ENCODE assay signal across 16 cellular contexts in the genomic region with DNA sequence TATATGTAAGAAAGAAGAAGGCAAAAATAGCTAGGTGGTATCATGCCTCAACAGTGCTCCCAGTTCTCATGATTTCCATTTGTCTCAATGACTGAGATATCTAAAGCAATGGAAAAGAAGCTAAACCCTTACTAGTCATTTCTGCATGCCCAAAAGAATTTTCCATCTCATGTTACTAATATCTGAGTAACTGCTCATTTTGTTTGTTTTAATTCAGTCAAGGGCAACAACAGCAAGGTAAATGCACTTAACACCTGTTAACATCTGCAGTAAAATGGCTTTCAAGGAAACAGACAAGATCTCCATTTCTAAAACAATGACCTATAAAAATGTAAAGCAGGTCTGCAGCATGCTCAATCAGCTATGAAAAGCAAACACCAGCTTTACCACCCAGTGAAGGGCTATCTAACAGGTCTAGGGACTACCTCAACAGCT. TPM values are rescaled to one million over a fixed set of nuclear protein-coding genes. Genes with fewer than 3 reads are reported as not detected.
DNase-seq lines count a peak whose midpoint lies in the region; ATAC-seq and TF ChIP-seq lines count a peak whose summit lies in the region.
"Had no signal": no experiment of that assay in that cellular context is flagged by ENCODE, and none has a peak within 500 bp of the region (broad histone marks: within the 10 kb centered on the region; RNA-seq: fewer than 3 reads in every experiment).

No MANE protein-coding gene starts in this region.

- no peaks in the 10 kb centered on the region for H3K9me2 ChIP-seq in OCI-LY7 (ENCODE audit: insufficient read depth, low read length)

- DNase-seq in cardiac muscle cell (ENCODE audit: low read depth in 1 of 2, low spot score in 1 of 2) (no peak), Right ventricle myocardium inferior (ENCODE audit: missing footprints) (no peak), OCI-LY7 (ENCODE audit: low spot score) (peak; percentile 86), erythroblast (lab: John Stamatoyannopoulos, UW) (no peak)
- no peak for DNase-seq in effector memory CD4-positive, alpha-beta T cell
- DNase-seq: activated T-cell treated with anti-CD3 and anti-CD28 coated beads for 4 hours, adrenal gland, kidney glomerular epithelial cell, NCI-H2081 treated with DMSO at 0.1 percent for 48 hours, OCI-M1, testis, WERI-Rb-1 had no signal

- H3K4me2 ChIP-seq in OCI-LY7 (ENCODE audit: low read length) = peak overlapping the region; percentile 66

- peaks cover 29% of the 10 kb centered on the region for H3K36me3 ChIP-seq in cardiac muscle cell
- H3K36me3 ChIP-seq in OCI-LY7 (ENCODE audit: insufficient read depth, low read length) = peaks cover 68% of the 10 kb centered on the region
- peaks cover 77% of the 10 kb centered on the region for H3K36me3 ChIP-seq in neutrophil
- H3K36me3 ChIP-seq in effector memory CD4-positive, alpha-beta T cell (ENCODE audit: control insufficient read depth, insufficient read depth, low read length) = no peaks in the 10 kb centered on the region

- no peak overlapping the region for H2AFZ ChIP-seq in OCI-LY7 (ENCODE audit: low read length)
- H2AFZ ChIP-seq: parathyroid adenoma had no signal

- H3K4me1 ChIP-seq in cardiac muscle cell (ENCODE audit: low read depth) (peaks cover 34% of the 10 kb centered on the region), OCI-LY7 (ENCODE audit: insufficient read depth, low read length, poor library complexity, severe bottlenecking) (peaks cover 55% of the 10 kb centered on the region), neutrophil (ENCODE audit: control insufficient read depth in 1 of 2, insufficient read depth in 1 of 2, low read depth in 1 of 2, low read length in 1 of 2) (peaks cover 0 to 13% of the 10 kb centered on the region in 2 experiments)
- H3K4me1 ChIP-seq in effector memory CD4-positive, alpha-beta T cell (ENCODE audit: control insufficient read depth, insufficient read depth, low read length, poor library complexity, severe bottlenecking) = no peaks in the 10 kb centered on the region

- POLR2A ChIA-PET in OCI-LY7 (lab: Charles Lee) = interaction anchor here (0.6 to 6.9 kb wide), 11 partner anchors 8 to 1859 kb away, joined by 3 to 174 read pairs (median 4); partner anchors contain the start of gene SELPLG

- no TSS peak for BruUV-seq in OCI-LY7 (replicated peaks; lab: Mats Ljungman, UMichigan)

- H3K79me2 ChIP-seq in OCI-LY7 (ENCODE audit: insufficient read depth, low read depth, low read length) = peaks cover 4% of the 10 kb centered on the region; the same call in 1 of the 2 replicates

- peak; percentile 93 for TF ChIP-seq EP300 in Ishikawa (IDR thresholded peaks at IDR 0.05; ENCODE audit: borderline replicate concordance)

- peak overlapping the region; percentile 75 for H3K27ac ChIP-seq in cardiac muscle cell
- peak overlapping the region; percentile 88 for H3K27ac ChIP-seq in OCI-LY7 (ENCODE audit: low read depth, low read length, poor library complexity, severe bottlenecking)
- H3K27ac ChIP-seq in neutrophil = peak overlapping the region; percentile 74
- no peak overlapping the region for H3K27ac ChIP-seq in effector memory CD4-positive, alpha-beta T cell (ENCODE audit: insufficient read depth, low read length, poor library complexity, severe bottlenecking)
- H3K27ac ChIP-seq: adrenal gland, parathyroid adenoma, testis, WERI-Rb-1 had no signal

- H3K27me3 ChIP-seq in cardiac muscle cell (no peaks in the 10 kb centered on the region), neutrophil (no peaks in the 10 kb centered on the region)
- no peaks in the 10 kb centered on the region for H3K27me3 ChIP-seq in effector memory CD4-positive, alpha-beta T cell (replicated peaks; ENCODE audit: control insufficient read depth, insufficient read depth, low read length, poor library complexity, severe bottlenecking)
- H3K27me3 ChIP-seq: adrenal gland, testis had no signal

- H4K20me1 ChIP-seq in OCI-LY7 (ENCODE audit: insufficient read depth, low read length) = no peaks in the 10 kb centered on the region

- H3K9me3 ChIP-seq in cardiac muscle cell (ENCODE audit: low read depth) (no peaks in the 10 kb centered on the region), OCI-LY7 (ENCODE audit: low read length) (no peaks in the 10 kb centered on the region), neutrophil (no peaks in the 10 kb centered on the region)
- no peaks in the 10 kb centered on the region for H3K9me3 ChIP-seq in effector memory CD4-positive, alpha-beta T cell (ENCODE audit: control insufficient read depth, low read length)
- H3K9me3 ChIP-seq: adrenal gland, testis had no signal

- no peak for TF ChIP-seq POLR2A in erythroblast (IDR thresholded peaks at IDR 0.05; ENCODE audit: low read length)

- intact Hi-C loops in Right ventricle myocardium inferior (cut with DNase I) = no loop called here
- intact Hi-C loops in OCI-LY7 (cut with micrococcal nuclease; ENCODE audit: unreplicated experiment) = no loop called here

- no peak for TF ChIP-seq RAD21 in Ishikawa (IDR thresholded peaks at IDR 0.05; ENCODE audit: low read depth)

- CTCF ChIA-PET in OCI-LY7 (lab: Charles Lee; ENCODE audit: unreplicated experiment) = interaction anchor here (0.9 to 1.1 kb wide), 3 partner anchors 11 to 87 kb away, joined by 3 to 6 read pairs (median 3); no protein-coding TSS in a partner anchor

- ATAC-seq in Right ventricle myocardium inferior = no peak
- no peak for ATAC-seq in GM18861 (IDR thresholded peaks at IDR 0.05; ENCODE audit: unreplicated experiment)

- no peak for TF ChIP-seq CTCF in cardiac muscle cell (IDR thresholded peaks at IDR 0.05; ENCODE audit: low read depth, low read length)
- TF ChIP-seq CTCF in OCI-LY7 (conservative IDR thresholded peaks at IDR 0.05; ENCODE audit: low read length) = no peak
- no peak for TF ChIP-seq CTCF in neutrophil (IDR thresholded peaks at IDR 0.05)

- no peak overlapping the region for H3K4me3 ChIP-seq in cardiac muscle cell
- H3K4me3 ChIP-seq in OCI-LY7 (ENCODE audit: low read depth, low read length, poor library complexity, severe bottlenecking) = peak overlapping the region; percentile 37
- no peak overlapping the region for H3K4me3 ChIP-seq in neutrophil (ENCODE audit: low read depth in 1 of 2, low read length in 1 of 2)
- H3K4me3 ChIP-seq in effector memory CD4-positive, alpha-beta T cell (ENCODE audit: insufficient read depth, low read depth, low read length, poor library complexity, severe bottlenecking) = no peak overlapping the region
- H3K4me3 ChIP-seq: adrenal gland, testis had no signal

TF ChIP-seq in Ishikawa, 13 proteins besides CTCF, POLR2A, EP300 and RAD21:
- peak; percentile 58; the same call in 1 of the 2 replicates for TF ChIP-seq NFIC (IDR thresholded peaks at IDR 0.05)
- TF ChIP-seq MAX (IDR thresholded peaks at IDR 0.05) = peak; percentile 27; the same call in 1 of the 2 replicates
- TF ChIP-seq TEAD4 (IDR thresholded peaks at IDR 0.05) = peak; percentile 83
- no peak for TF ChIP-seq ZBTB7A (IDR thresholded peaks at IDR 0.05; ENCODE audit: low read depth)
- peak; percentile 95 for TF ChIP-seq TCF12 (IDR thresholded peaks at IDR 0.05; ENCODE audit: low read depth)
- peak; percentile 79 for TF ChIP-seq FOXM1 (IDR thresholded peaks at IDR 0.05; ENCODE audit: borderline replicate concordance, low read depth)
- no peak for TF ChIP-seq CEBPB (IDR thresholded peaks at IDR 0.05)

RNA-seq across cellular contexts. Expression of gene SELPLG, which starts 19.4 kb away (rescaled TPM):
- total RNA-seq in cardiac muscle cell (1.4 and 2.9 TPM in 2 replicates), Right ventricle myocardium inferior (4.9 TPM), OCI-LY7 (2022) (21.0 and 25.3 TPM in 2 replicates)
- polyA plus RNA-seq in cardiac muscle cell = 2.7 and 3.5 TPM in 2 replicates
- total RNA-seq in OCI-LY7 (2014; rRNA removed; shearing (Covaris generic)) = 16.9 and 20.0 TPM in 2 replicates

RNA-seq across cellular contexts. Expression of gene TMEM119, which starts 55.2 kb away (rescaled TPM):
- 0.48 and 1.7 TPM in 2 replicates for total RNA-seq in cardiac muscle cell
- polyA plus RNA-seq in cardiac muscle cell = 0.21 and 1.5 TPM in 2 replicates
- total RNA-seq in Right ventricle myocardium inferior = 1.3 TPM
- not detected in 2 replicates for total RNA-seq in OCI-LY7 (2014; rRNA removed; shearing (Covaris generic))
- total RNA-seq in OCI-LY7 (2022) = not detected in 2 replicates
